Comparison of ENCODE assay signal across 18 cellular contexts in the genomic region with DNA sequence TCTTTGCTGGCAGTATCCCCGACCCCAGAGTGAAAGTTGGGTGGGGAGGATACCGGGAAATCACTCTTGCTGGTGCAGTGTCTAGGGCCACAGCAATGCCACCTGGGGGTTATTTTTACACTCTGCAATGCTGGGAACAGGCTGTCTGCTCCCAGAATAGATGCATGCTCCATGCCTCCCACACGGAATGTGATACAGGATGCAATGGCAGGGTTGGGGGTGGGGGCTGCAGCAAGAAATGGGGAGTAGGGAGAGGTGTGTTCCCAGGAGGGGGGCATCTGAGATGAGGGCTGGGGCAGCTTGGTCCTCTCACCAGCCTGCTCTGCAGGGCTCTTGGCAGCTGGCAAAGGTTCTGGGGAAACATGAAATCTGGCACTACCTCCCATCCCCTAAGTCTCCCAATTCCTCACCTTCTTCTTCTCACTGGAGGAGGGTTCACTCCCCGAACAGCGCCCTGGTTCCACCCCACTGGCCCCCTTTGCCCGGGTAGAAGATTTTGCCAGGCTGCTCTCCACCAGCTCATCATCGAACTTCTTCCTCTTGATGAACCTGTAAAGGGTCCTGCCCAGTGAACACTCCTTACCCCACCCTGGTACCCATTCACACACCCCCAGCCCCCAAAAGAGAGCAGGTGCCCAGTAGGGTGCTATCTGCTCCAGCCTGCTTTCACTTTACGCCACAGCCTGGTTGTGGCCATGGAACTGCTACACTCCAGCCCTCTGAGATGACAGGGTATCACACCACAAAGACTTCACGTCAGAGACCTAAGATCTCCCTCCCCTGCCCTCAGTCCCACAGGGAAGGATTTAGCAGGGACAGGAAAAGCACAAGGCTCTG. TPM values are rescaled to one million over a fixed set of nuclear protein-coding genes. Genes with fewer than 3 reads are reported as not detected.
A peak's percentile ranks its signal among the peaks of the same experiment; 100 is the strongest.
DNase-seq lines count a peak whose midpoint lies in the region; ATAC-seq, FAIRE-seq and TF ChIP-seq lines count a peak whose summit lies in the region.
"Had no signal": no experiment of that assay in that cellular context is flagged by ENCODE, and none has a peak within 500 bp of the region (broad histone marks: within the 10 kb centered on the region; RNA-seq: fewer than 3 reads in every experiment).

No MANE protein-coding gene starts in this region.

- peaks cover 49 to 61% (median 54%) of the 10 kb centered on the region in 3 donors for H3K4me1 Mint-ChIP-seq in CD8-positive, alpha-beta memory T cell
- peaks cover 23% of the 10 kb centered on the region for H3K4me1 Mint-ChIP-seq in activated B cell treated with CpG ODN at 0.5 μM for 24 hours

- H3K27me3 ChIP-seq in CD8-positive, alpha-beta memory T cell (ENCODE audit: insufficient read depth, low read length, poor library complexity, severe bottlenecking), result no peaks in the 10 kb centered on the region
- H3K27me3 ChIP-seq in cardiac muscle cell (no peaks in the 10 kb centered on the region), vagina (no peaks in the 10 kb centered on the region)
- H3K27me3 ChIP-seq: colonic mucosa, esophagus squamous epithelium had no signal

- no peak overlapping the region for H3K27ac ChIP-seq in CD8-positive, alpha-beta memory T cell (ENCODE audit: low read depth, low read length)
- peak overlapping the region; percentile 19 for H3K27ac ChIP-seq in cardiac muscle cell
- H3K27ac ChIP-seq in vagina, result no peak overlapping the region
- H3K27ac ChIP-seq: colonic mucosa, esophagus squamous epithelium had no signal

- no peak overlapping the region for H3K4me3 ChIP-seq in CD8-positive, alpha-beta memory T cell (ENCODE audit: low read length)
- no peak overlapping the region for H3K4me3 ChIP-seq in cardiac muscle cell
- no peak overlapping the region for H3K4me3 ChIP-seq in vagina
- H3K4me3 ChIP-seq: colonic mucosa, esophagus squamous epithelium had no signal

- H3K36me3 Mint-ChIP-seq in CD8-positive, alpha-beta memory T cell, result peaks cover 3 to 67% (median 12%) of the 10 kb centered on the region in 3 donors
- peaks cover 61% of the 10 kb centered on the region for H3K36me3 Mint-ChIP-seq in activated B cell treated with CpG ODN at 0.5 μM for 24 hours (ENCODE audit: low read depth)

- POLR2A ChIA-PET in CD8-positive, alpha-beta memory T cell (lab: Charles Lee), result interaction anchor here (1.1 to 1.6 kb wide), 2 partner anchors 12 to 27 kb away, joined by 3 to 6 read pairs; a partner anchor contains a TSS
- POLR2A ChIA-PET in activated B cell treated with CpG ODN at 0.5 μM for 24 hours (lab: Charles Lee) (no interaction called here), HEK293T (lab: Yijun Ruan, JAX) (interaction anchor here (1.1 kb wide), 1 partner anchor 9 kb away, joined by 3 read pairs; no protein-coding TSS in a partner anchor)

- H3K27ac Mint-ChIP-seq in CD8-positive, alpha-beta memory T cell, result peak overlapping the region in 7 of 8 donors; percentile 36 to 92 (median 50)
- no peak overlapping the region for H3K27ac Mint-ChIP-seq in activated B cell treated with CpG ODN at 0.5 μM for 24 hours
- H3K27ac Mint-ChIP-seq: progenitor cell of endocrine pancreas; stimulated activated memory B cell treated with anti-CD40 and anti-IgM and Interleukin-4, amounts not matched to agents 10 μg/mL and 1 μg/mL and 100 μg/mL, for 72 hours had no signal

- intact Hi-C loops in activated B cell treated with CpG ODN at 0.5 μM for 24 hours (cut with micrococcal nuclease), result loop anchor here (10.0 kb wide), 1 partner anchor 259 kb away; a partner anchor contains a TSS
- intact Hi-C loops in vagina (cut with DNase I), result loop anchor here (5.0 kb wide), 1 partner anchor 57 kb away; a partner anchor contains a TSS

- no peak for TF ChIP-seq POLR2A in vagina (IDR thresholded peaks at IDR 0.05)

- H3K27me3 Mint-ChIP-seq in CD8-positive, alpha-beta memory T cell, result no peaks in the 10 kb centered on the region
- no peaks in the 10 kb centered on the region for H3K27me3 Mint-ChIP-seq in activated B cell treated with CpG ODN at 0.5 μM for 24 hours
- H3K27me3 Mint-ChIP-seq: progenitor cell of endocrine pancreas; stimulated activated memory B cell treated with anti-CD40 and anti-IgM and Interleukin-4, amounts not matched to agents 10 μg/mL and 1 μg/mL and 100 μg/mL, for 72 hours had no signal

- no peak for FAIRE-seq in GM19239 (lab: Jason Lieb, UNC)
- FAIRE-seq: G401.6 had no signal

- TF ChIP-seq CTCF in activated B cell treated with CpG ODN at 0.5 μM for 24 hours (IDR thresholded peaks at IDR 0.05) (no peak), cardiac muscle cell (IDR thresholded peaks at IDR 0.05; ENCODE audit: low read depth, low read length) (no peak), vagina (IDR thresholded peaks at IDR 0.05) (no peak)

- peaks cover 43% of the 10 kb centered on the region for H3K36me3 ChIP-seq in CD8-positive, alpha-beta memory T cell (ENCODE audit: insufficient read depth, low read length)
- H3K36me3 ChIP-seq in cardiac muscle cell (peaks cover 25% of the 10 kb centered on the region), vagina (peaks cover 0 to 51% of the 10 kb centered on the region in 2 donors)

- no peaks in the 10 kb centered on the region for H3K9me3 Mint-ChIP-seq in CD8-positive, alpha-beta memory T cell
- no peaks in the 10 kb centered on the region for H3K9me3 Mint-ChIP-seq in activated B cell treated with CpG ODN at 0.5 μM for 24 hours
- H3K9me3 Mint-ChIP-seq: CD14-positive monocyte; stimulated activated memory B cell treated with anti-CD40 and anti-IgM and Interleukin-4, amounts not matched to agents 10 μg/mL and 1 μg/mL and 100 μg/mL, for 72 hours had no signal

- no peak for ATAC-seq in activated B cell treated with CpG ODN at 0.5 μM for 24 hours (ENCODE audit: low read depth)
- ATAC-seq: stimulated activated memory B cell treated with anti-CD40 and anti-IgM and Interleukin-4, amounts not matched to agents 10 μg/mL and 1 μg/mL and 100 μg/mL, for 72 hours had no signal

- CTCF ChIA-PET in CD8-positive, alpha-beta memory T cell (lab: Charles Lee), result interaction anchor here (1.1 to 2.2 kb wide), 3 partner anchors 12 to 207 kb away, joined by 3 to 12 read pairs (median 3); no protein-coding TSS in a partner anchor
- CTCF ChIA-PET in activated B cell treated with CpG ODN at 0.5 μM for 24 hours (lab: Charles Lee) (interaction anchor here (1.2 kb wide), 1 partner anchor 12 kb away, joined by 3 read pairs; no protein-coding TSS in a partner anchor), HEK293T (lab: Yijun Ruan, JAX) (interaction anchor here (1.4 kb wide), 1 partner anchor 11 kb away, joined by 3 read pairs; no protein-coding TSS in a partner anchor)

- peaks cover 42% of the 10 kb centered on the region for H3K4me1 ChIP-seq in CD8-positive, alpha-beta memory T cell (ENCODE audit: insufficient read depth, low read length)
- peaks cover 11% of the 10 kb centered on the region for H3K4me1 ChIP-seq in cardiac muscle cell (ENCODE audit: low read depth)
- H3K4me1 ChIP-seq in vagina, result peaks cover 38% of the 10 kb centered on the region

- no peak for DNase-seq in CD8-positive, alpha-beta memory T cell
- no peak for DNase-seq in activated B cell treated with CpG ODN at 0.5 μM for 24 hours
- peak in 1 of 2 donors; percentile 21 for DNase-seq in cardiac muscle cell (ENCODE audit: low read depth in 1 of 2, low spot score in 1 of 2)
- peak; percentile 70 for DNase-seq in occipital lobe (lab: John Stamatoyannopoulos, UW)
- DNase-seq in vagina (ENCODE audit: extremely low spot score in 2 of 2), result no peak
- DNase-seq in GM19239 (ENCODE audit: insufficient read length, low spot score), result no peak
- no peak for DNase-seq in HEK293T (ENCODE audit: extremely low spot score)
- DNase-seq: activated CD4-positive, CD25-positive, alpha-beta regulatory T cell treated with anti-CD3 and anti-CD28 coated beads, Interleukin-2, amount 50 U/mL, for 72 hours; colonic mucosa; esophagus squamous epithelium; H9; mammary epithelial cell; MM.1S; stimulated activated CD4-positive, alpha-beta T cell treated with anti-CD3 and anti-CD28 coated beads, Interleukin-4, amount 100 ng/mL, for 1 hour had no signal

- H3K4me3 Mint-ChIP-seq in CD8-positive, alpha-beta memory T cell, result peak overlapping the region; percentile 24 to 99 (median 48)
- H3K4me3 Mint-ChIP-seq in activated B cell treated with CpG ODN at 0.5 μM for 24 hours, result peak overlapping the region; percentile 11
- H3K4me3 Mint-ChIP-seq: CD14-positive monocyte; stimulated activated memory B cell treated with anti-CD40 and anti-IgM and Interleukin-4, amounts not matched to agents 10 μg/mL and 1 μg/mL and 100 μg/mL, for 72 hours had no signal

- no peaks in the 10 kb centered on the region for H3K9me3 ChIP-seq in CD8-positive, alpha-beta memory T cell (ENCODE audit: low read length)
- H3K9me3 ChIP-seq in cardiac muscle cell (ENCODE audit: low read depth) (no peaks in the 10 kb centered on the region), vagina (no peaks in the 10 kb centered on the region)
- H3K9me3 ChIP-seq: colonic mucosa, esophagus squamous epithelium had no signal

TF ChIP-seq in HEK293T, 16 proteins besides CTCF, POLR2A, EP300 and RAD21:
- TF ChIP-seq SP1 (IDR thresholded peaks at IDR 0.05) (no peak), NFRKB (IDR thresholded peaks at IDR 0.05) (no peak)

RNA-seq across cellular contexts. Expression of a gene that starts 2.6 kb away (rescaled TPM):
- total RNA-seq in CD8-positive, alpha-beta memory T cell, result 10 to 100 TPM; 89.1 to 96.5 TPM
- 61.6 TPM for polyA plus RNA-seq in CD8-positive, alpha-beta memory T cell
- total RNA-seq in activated B cell treated with CpG ODN at 0.5 μM for 24 hours (82.2 and 84.2 TPM in 2 replicates), cardiac muscle cell (75.6 and 109 TPM in 2 replicates), occipital lobe (29.9 TPM), vagina (40.8 TPM)
- 74.5 and 104 TPM in 2 replicates for polyA plus RNA-seq in cardiac muscle cell

RNA-seq across cellular contexts. Expression of a gene that starts 26.5 kb away (rescaled TPM):
- total RNA-seq in CD8-positive, alpha-beta memory T cell, result 1 to 10 TPM; 2.5 to 3.1 TPM
- polyA plus RNA-seq in CD8-positive, alpha-beta memory T cell, result 1.4 TPM
- 0.27 and 0.44 TPM in 2 replicates for total RNA-seq in activated B cell treated with CpG ODN at 0.5 μM for 24 hours
- 0.86 and 1.0 TPM in 2 replicates for total RNA-seq in cardiac muscle cell
- 0.14 and 0.34 TPM in 2 replicates for polyA plus RNA-seq in cardiac muscle cell
- total RNA-seq in occipital lobe, result 7.5 TPM
- total RNA-seq in vagina, result not detected

RNA-seq across cellular contexts. Expression of a gene that starts 40.1 kb away (rescaled TPM):
- under 1 TPM; 0.11 to 0.15 TPM for total RNA-seq in CD8-positive, alpha-beta memory T cell
- polyA plus RNA-seq in CD8-positive, alpha-beta memory T cell, result not detected
- total RNA-seq in activated B cell treated with CpG ODN at 0.5 μM for 24 hours (0.93 and 1.5 TPM in 2 replicates), cardiac muscle cell (0.21 and 1.6 TPM in 2 replicates), occipital lobe (not detected), vagina (not detected)
- polyA plus RNA-seq in cardiac muscle cell, result 0.64 and 0.99 TPM in 2 replicates
- polyA plus RNA-seq: CD14-positive monocyte had no signal

RNA-seq across cellular contexts. Expression of a gene that starts 58.0 kb away (rescaled TPM):
- total RNA-seq in CD8-positive, alpha-beta memory T cell, result 1 to 10 TPM; 9.0 to 9.9 TPM
- polyA plus RNA-seq in CD8-positive, alpha-beta memory T cell, result 2.0 TPM
- 16.4 and 23.4 TPM in 2 replicates for total RNA-seq in activated B cell treated with CpG ODN at 0.5 μM for 24 hours
- 27.4 and 52.9 TPM in 2 replicates for total RNA-seq in cardiac muscle cell
- 46.4 and 67.0 TPM in 2 replicates for polyA plus RNA-seq in cardiac muscle cell
- total RNA-seq in occipital lobe, result 15.0 TPM
- total RNA-seq in vagina, result 22.1 TPM
